In genomic region chr11:68146704-68147474, GRCh38 we compare ENCODE assay signal across 9 cellular contexts. TPM values are rescaled to one million over a fixed set of nuclear protein-coding genes. Genes with fewer than 3 reads are reported as not detected.
DNase-seq lines count a peak whose midpoint lies in the region; ATAC-seq, FAIRE-seq and TF ChIP-seq lines count a peak whose summit lies in the region.
"Had no signal": no experiment of that assay in that cellular context is flagged by ENCODE, and none has a peak within 500 bp of the region (broad histone marks: within the 10 kb centered on the region; RNA-seq: fewer than 3 reads in every experiment).

No MANE protein-coding gene starts in this region.

- peak overlapping the region; percentile 98 for H3K27ac ChIP-seq in HepG2 (ENCODE audit: extremely low read length, insufficient read depth, low read length)
- no peak overlapping the region for H3K27ac ChIP-seq in WERI-Rb-1
- no peak overlapping the region for H3K27ac ChIP-seq in tibial artery

- in situ Hi-C loops in HepG2 (cut with HindIII; ENCODE audit: extremely low pct_ligation_motif_present, low pct_unique_long_range_greater_than_20kb) = no loop called here

- no peaks in the 10 kb centered on the region for H3K9me3 ChIP-seq in HepG2 (ENCODE audit: low read length)
- no peaks in the 10 kb centered on the region for H3K9me3 ChIP-seq in WERI-Rb-1 (ENCODE audit: severe bottlenecking)
- H3K9me3 ChIP-seq in tibial artery = no peaks in the 10 kb centered on the region

- peak; percentile 94 to 97 for TF ChIP-seq POLR2A in HepG2 (IDR thresholded peaks at IDR 0.05; ENCODE audit: insufficient read depth in 1 of 2, low read depth in 2 of 2, low read length in 2 of 2)

- H3K27me3 ChIP-seq in HepG2 (ENCODE audit: control insufficient read depth in 1 of 2, insufficient read depth in 2 of 2, low read length in 2 of 2) (no peaks in the 10 kb centered on the region; a peak in 1 of 5 replicates), WERI-Rb-1 (ENCODE audit: insufficient read depth, low read depth, severe bottlenecking) (no peaks in the 10 kb centered on the region), tibial artery (peaks cover 0 to 7% of the 10 kb centered on the region in 2 donors)

- peak; percentile 35; the same call in 1 of the 2 replicates for TF ChIP-seq CTCF in HepG2 (CRISPR knock-in tag; IDR thresholded peaks at IDR 0.05)
- TF ChIP-seq CTCF in WERI-Rb-1 (IDR thresholded peaks at IDR 0.05; ENCODE audit: low read depth, low read length) = no peak
- TF ChIP-seq CTCF in tibial artery (IDR thresholded peaks at IDR 0.05) = no peak

- intact Hi-C loops in HepG2 (cut with micrococcal nuclease; ENCODE audit: unreplicated experiment) = loop anchor here (2.0 kb wide), 1 partner anchor 20 kb away; no protein-coding TSS in a partner anchor
- intact Hi-C loops in tibial artery (cut with DNase I; ENCODE audit: low total_unique reads) = no loop called here

- peak overlapping the region; percentile 86 for H3K9ac ChIP-seq in HepG2 (ENCODE audit: insufficient read depth, low read depth, low read length)

- peaks cover 84% of the 10 kb centered on the region for H3K4me1 ChIP-seq in HepG2 (ENCODE audit: insufficient read depth, low read length)
- H3K4me1 ChIP-seq in tibial artery = peaks cover 0 to 30% (median 10%) of the 10 kb centered on the region in 4 donors

- no peak overlapping the region for H2AFZ ChIP-seq in HepG2 (ENCODE audit: low read length)

- H3K79me2 ChIP-seq in HepG2 (ENCODE audit: insufficient read depth, low read length) = no peaks in the 10 kb centered on the region

- ATAC-seq in HepG2 = peak; percentile 89

- POLR2A ChIA-PET in HepG2 (lab: Yijun Ruan, JAX) = interaction anchor here (0.5 to 7.7 kb wide), 21 partner anchors 11 to 1560 kb away, joined by 3 to 196 read pairs (median 8); partner anchors contain the start of genes ALDH3B1, C11orf24, CHKA and NDUFS8

- WGBS in HepG2 (ENCODE audit: low lambda C conversion rate) = 6% methylated on average over 4 of the region's 13 CpGs

- peak; percentile 73; the same call in 1 of the 2 replicates for TF ChIP-seq RAD21 in HepG2 (CRISPR knock-in tag; IDR thresholded peaks at IDR 0.05)

- DNase-seq in AG20443 (ENCODE audit: low spot score) (peak; percentile 58), M059J (ENCODE audit: low read depth) (peak; percentile 78), UCSD-AML1 (lab: John Stamatoyannopoulos, UW; ENCODE audit: unreplicated experiment) (peak; percentile 69), HepG2 (ENCODE audit: low spot score) (peak; percentile 97), NCI-H1048 (lab: John Stamatoyannopoulos, UW) (no peak), WERI-Rb-1 (no peak), tibial artery (no peak), cerebellar nuclear complex (lab: John Stamatoyannopoulos, UW) (no peak)
- DNase-seq: activated B cell treated with CpG ODN at 0.5 μM for 24 hours had no signal

- H3K36me3 ChIP-seq in HepG2 (replicated peaks in 1 of 2; ENCODE audit: control insufficient read depth in 1 of 2, insufficient read depth in 2 of 2, low read length in 2 of 2) (no peaks in the 10 kb centered on the region), WERI-Rb-1 (no peaks in the 10 kb centered on the region), tibial artery (no peaks in the 10 kb centered on the region)

- peak; percentile 99 for FAIRE-seq in HepG2 (lab: Jason Lieb, UNC)

- H3K4me3 ChIP-seq in HepG2 (replicated peaks in 1 of 3; ENCODE audit: insufficient read depth in 1 of 3, low read depth in 2 of 3, low read length in 3 of 3) = peak overlapping the region; percentile 43 to 76 (median 44)
- H3K4me3 ChIP-seq in WERI-Rb-1 (ENCODE audit: low read depth, low read length) = no peak overlapping the region
- H3K4me3 ChIP-seq in tibial artery = no peak overlapping the region

- TSS peak; percentile 96 for BruUV-seq in HepG2 (replicated peaks; lab: Mats Ljungman, UMichigan)

- CTCF ChIA-PET in HepG2 (lab: Yijun Ruan, JAX; ENCODE audit: low intra/inter-chr PET ratio, low total read pairs) = no interaction called here

- TF ChIP-seq EP300 in HepG2 (IDR thresholded peaks at IDR 0.05; ENCODE audit: low read depth in 2 of 2, low read length in 2 of 2) (peak in 1 of 2 experiments; percentile 92), HepG2 (CRISPR knock-in tag; IDR thresholded peaks at IDR 0.05; ENCODE audit: borderline replicate concordance) (peak; percentile 85)

- peak overlapping the region; percentile 99 for H3K4me2 ChIP-seq in HepG2 (ENCODE audit: low read depth, low read length)

- H4K20me1 ChIP-seq in HepG2 (ENCODE audit: insufficient read depth, low read length) = no peaks in the 10 kb centered on the region

TF ChIP-seq in HepG2, 621 proteins besides CTCF, POLR2A, EP300 and RAD21 (continues in another document):
- TF ChIP-seq ZNF441 (CRISPR knock-in tag; IDR thresholded peaks at IDR 0.05; ENCODE audit: borderline replicate concordance) (peak; percentile 65; the same call in 1 of the 2 replicates), ZNF749 (CRISPR knock-in tag; IDR thresholded peaks at IDR 0.05; ENCODE audit: borderline replicate concordance) (peak; percentile 72; the same call in 1 of the 2 replicates), ZNF782 (CRISPR knock-in tag; IDR thresholded peaks at IDR 0.05; ENCODE audit: borderline replicate concordance) (0 out of 2 replicates have a peak, but pooled peaks have one; percentile 38), ZNF451 (CRISPR knock-in tag; IDR thresholded peaks at IDR 0.05) (peak; percentile 90; the same call in 1 of the 2 replicates), ZNF234 (CRISPR knock-in tag; conservative IDR thresholded peaks at IDR 0.05) (no peak), NR3C1 (CRISPR knock-in tag; IDR thresholded peaks at IDR 0.05) (no peak), ZNF879 (CRISPR knock-in tag; IDR thresholded peaks at IDR 0.05) (no peak; the same call in 1 of the 2 replicates), TCF7 (IDR thresholded peaks at IDR 0.05; ENCODE audit: low read depth) (peak; percentile 61), ZFP37 (CRISPR knock-in tag; IDR thresholded peaks at IDR 0.05; ENCODE audit: borderline replicate concordance) (peak; percentile 61; the same call in 1 of the 2 replicates), RXRB (CRISPR knock-in tag; IDR thresholded peaks at IDR 0.05; ENCODE audit: borderline replicate concordance) (peak; percentile 96), ZNF552 (CRISPR knock-in tag; IDR thresholded peaks at IDR 0.05; ENCODE audit: borderline replicate concordance) (0 out of 2 replicates have a peak, but pooled peaks have one; percentile 78), HNRNPK (IDR thresholded peaks at IDR 0.05; ENCODE audit: low read depth, low read length, poor library complexity, severe bottlenecking) (no peak)
- TF ChIP-seq, protein P1, sequence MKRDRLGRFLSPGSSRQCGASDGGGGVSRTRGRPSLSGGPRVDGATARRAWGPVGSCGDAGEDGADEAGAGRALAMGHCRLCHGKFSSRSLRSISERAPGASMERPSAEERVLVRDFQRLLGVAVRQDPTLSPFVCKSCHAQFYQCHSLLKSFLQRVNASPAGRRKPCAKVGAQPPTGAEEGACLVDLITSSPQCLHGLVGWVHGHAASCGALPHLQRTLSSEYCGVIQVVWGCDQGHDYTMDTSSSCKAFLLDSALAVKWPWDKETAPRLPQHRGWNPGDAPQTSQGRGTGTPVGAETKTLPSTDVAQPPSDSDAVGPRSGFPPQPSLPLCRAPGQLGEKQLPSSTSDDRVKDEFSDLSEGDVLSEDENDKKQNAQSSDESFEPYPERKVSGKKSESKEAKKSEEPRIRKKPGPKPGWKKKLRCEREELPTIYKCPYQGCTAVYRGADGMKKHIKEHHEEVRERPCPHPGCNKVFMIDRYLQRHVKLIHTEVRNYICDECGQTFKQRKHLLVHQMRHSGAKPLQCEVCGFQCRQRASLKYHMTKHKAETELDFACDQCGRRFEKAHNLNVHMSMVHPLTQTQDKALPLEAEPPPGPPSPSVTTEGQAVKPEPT (CRISPR knock-in tag; IDR thresholded peaks at IDR 0.05; ENCODE audit: low read depth) = peak; percentile 54; the same call in 1 of the 2 replicates
- TF ChIP-seq, protein P2, sequence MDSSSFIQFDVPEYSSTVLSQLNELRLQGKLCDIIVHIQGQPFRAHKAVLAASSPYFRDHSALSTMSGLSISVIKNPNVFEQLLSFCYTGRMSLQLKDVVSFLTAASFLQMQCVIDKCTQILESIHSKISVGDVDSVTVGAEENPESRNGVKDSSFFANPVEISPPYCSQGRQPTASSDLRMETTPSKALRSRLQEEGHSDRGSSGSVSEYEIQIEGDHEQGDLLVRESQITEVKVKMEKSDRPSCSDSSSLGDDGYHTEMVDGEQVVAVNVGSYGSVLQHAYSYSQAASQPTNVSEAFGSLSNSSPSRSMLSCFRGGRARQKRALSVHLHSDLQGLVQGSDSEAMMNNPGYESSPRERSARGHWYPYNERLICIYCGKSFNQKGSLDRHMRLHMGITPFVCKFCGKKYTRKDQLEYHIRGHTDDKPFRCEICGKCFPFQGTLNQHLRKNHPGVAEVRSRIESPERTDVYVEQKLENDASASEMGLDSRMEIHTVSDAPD (CRISPR knock-in tag; IDR thresholded peaks at IDR 0.05) = peak; percentile 81; the same call in 1 of the 2 replicates

RNA-seq across cellular contexts. Expression of gene CHKA, which starts 25.7 kb away (rescaled TPM):
- total RNA-seq in M059J (2014; rRNA removed; shearing (Covaris generic)) = 8.7 and 13.7 TPM in 2 replicates
- 83.6 and 92.7 TPM in 2 replicates for total RNA-seq in HepG2 (2016; rRNA removed; fragmentation: Illumina TruSeq; extraction: Trizol)
- 19.2 and 23.2 TPM in 2 replicates for total RNA-seq in HepG2 (2016; cell fraction: cytosol; rRNA removed; fragmentation: Illumina TruSeq; extraction: Trizol; ENCODE audit: low read depth)
- total RNA-seq in HepG2 (2016; cell fraction: insoluble cytoplasmic fraction; rRNA removed; fragmentation: Illumina TruSeq; extraction: Trizol) = 87.5 and 87.8 TPM in 2 replicates
- 52.5 and 57.2 TPM in 2 replicates for total RNA-seq in HepG2 (2016; cell fraction: membrane; rRNA removed; fragmentation: Illumina TruSeq; extraction: Trizol)
- 127 and 148 TPM in 2 replicates for total RNA-seq in HepG2 (2016; cell fraction: nucleus; rRNA removed; fragmentation: Illumina TruSeq; extraction: Trizol)
- polyA plus RNA-seq in HepG2 (2011; rRNA removed) = 61.1 and 71.6 TPM in 2 replicates
- polyA plus RNA-seq in HepG2 (2011; cell fraction: cytosol; rRNA removed) = 53.1 and 55.7 TPM in 2 replicates
- polyA plus RNA-seq in HepG2 (2011; cell fraction: nucleus; rRNA removed) = 87.9 and 97.8 TPM in 2 replicates
- 57.3 and 69.6 TPM in 2 replicates for polyA plus RNA-seq in HepG2 (2012)
- 17.1 and 18.4 TPM in 2 replicates for polyA plus RNA-seq in HepG2 (2016; cell fraction: cytosol; fragmentation: Illumina TruSeq; extraction: Trizol; ENCODE audit: low read depth)
- polyA plus RNA-seq in HepG2 (2016; cell fraction: insoluble cytoplasmic fraction; fragmentation: Illumina TruSeq; extraction: Trizol; ENCODE audit: low read depth) = 91.8 and 101 TPM in 2 replicates
- polyA plus RNA-seq in HepG2 (2016; cell fraction: membrane; fragmentation: Illumina TruSeq; extraction: Trizol; ENCODE audit: low read depth) = 34.6 and 36.0 TPM in 2 replicates
- polyA plus RNA-seq in HepG2 (2016; cell fraction: nucleus; fragmentation: Illumina TruSeq; extraction: Trizol; ENCODE audit: insufficient read depth, low read depth) = 309 and 329 TPM in 2 replicates
- 46.2 and 97.9 TPM in 2 replicates for polyA minus RNA-seq in HepG2 (2011; rRNA and poly(A)+ RNA removed; ENCODE audit: low replicate concordance)
- polyA minus RNA-seq in HepG2 (2011; cell fraction: cytosol; rRNA and poly(A)+ RNA removed) = 41.1 and 41.4 TPM in 2 replicates
- polyA minus RNA-seq in HepG2 (2011; cell fraction: nucleus; rRNA and poly(A)+ RNA removed) = 84.0 and 96.3 TPM in 2 replicates

Comparison
In these comparisons a context has a peak if more than half of its experiments do, and no peak if none do; other contexts are left out.
1. DNase-seq: peak in AG20443 (single experiment), M059J (single experiment), UCSD-AML1 (single experiment) and HepG2 (single experiment); none in NCI-H1048 (single experiment), WERI-Rb-1 (single experiment), tibial artery (0 of 2) and cerebellar nuclear complex (0 of 2).
2. H3K4me3 ChIP-seq: peak in HepG2 (3 of 3); none in WERI-Rb-1 (single experiment) and tibial artery (0 of 2).